14 cellular contexts compared by ENCODE assay signal in the genomic region with DNA sequence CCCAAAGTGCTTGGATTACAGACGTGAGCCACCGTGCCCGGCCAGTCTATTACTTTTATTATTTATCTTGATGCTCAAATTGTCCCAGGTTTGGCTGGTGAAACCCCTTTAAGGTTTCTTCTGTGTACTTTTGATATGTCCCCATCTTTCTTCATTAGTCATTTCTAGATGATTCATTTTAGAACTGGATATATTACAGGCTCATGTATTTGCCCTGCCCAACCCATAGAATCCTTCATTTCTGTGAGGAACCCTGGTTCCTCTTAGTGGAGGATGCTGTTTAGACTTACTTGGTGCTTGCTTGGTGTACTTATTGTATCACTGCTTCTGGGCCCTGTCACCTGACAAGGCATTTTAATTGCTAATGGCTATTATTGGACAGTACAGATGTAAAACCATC. TPM values are rescaled to one million over a fixed set of nuclear protein-coding genes. Genes with fewer than 3 reads are reported as not detected.
DNase-seq lines count a peak whose midpoint lies in the region; ATAC-seq, FAIRE-seq and TF ChIP-seq lines count a peak whose summit lies in the region.
"Had no signal": no experiment of that assay in that cellular context is flagged by ENCODE, and none has a peak within 500 bp of the region (broad histone marks: within the 10 kb centered on the region; RNA-seq: fewer than 3 reads in every experiment).

No MANE protein-coding gene starts in this region.

- H3K27ac Mint-ChIP-seq in CD4-positive, alpha-beta memory T cell, result peak overlapping the region; percentile 43 to 89 (median 65)
- H3K27ac Mint-ChIP-seq in activated T-helper 17 cell treated with anti-CD3 and anti-CD28 coated beads, Interleukin-2, amount 50 U/mL, for 72 hours, result peak overlapping the region; percentile 92
- H3K27ac Mint-ChIP-seq in naive thymus-derived CD8-positive, alpha-beta T cell, result peak overlapping the region in 8 of 10 donors; percentile 21 to 84 (median 71)

- peak; percentile 77 for ATAC-seq in activated T-helper 17 cell treated with anti-CD3 and anti-CD28 coated beads, Interleukin-2, amount 50 U/mL, for 72 hours (replicated peaks)
- ATAC-seq in naive thymus-derived CD8-positive, alpha-beta T cell, result no peak
- no peak for ATAC-seq in HG02588 (IDR thresholded peaks at IDR 0.05; ENCODE audit: unreplicated experiment)

- TF ChIP-seq POLR2A in GM12891 (IDR thresholded peaks at IDR 0.05; ENCODE audit: low read depth, low read length), result no peak

- intact Hi-C loops in CD4-positive, alpha-beta memory T cell (cut with micrococcal nuclease), result loop anchor here (5.0 kb wide), 1 partner anchor 129 kb away; the partner anchor contains the start of gene TRABD2A

- CTCF ChIA-PET in CD4-positive, alpha-beta memory T cell (lab: Charles Lee; ENCODE audit: partially characterized antibody), result interaction anchor here (0.8 to 3.3 kb wide), 3 partner anchors 10 to 85 kb away, joined by 4 to 12 read pairs (median 8); no protein-coding TSS in a partner anchor

- no peaks in the 10 kb centered on the region for H3K9me3 ChIP-seq in CD4-positive, alpha-beta memory T cell (ENCODE audit: control insufficient read depth in 1 of 2, low read length in 2 of 2)
- H3K9me3 ChIP-seq: right atrium auricular region, SJCRH30, suprapubic skin had no signal

- H3K4me3 ChIP-seq in CD4-positive, alpha-beta memory T cell (ENCODE audit: low read length in 2 of 2), result no peak overlapping the region
- H3K4me3 ChIP-seq: right atrium auricular region, SJCRH30, suprapubic skin had no signal

- H3K36me3 ChIP-seq in CD4-positive, alpha-beta memory T cell (ENCODE audit: insufficient read depth, low read length), result peaks cover 13% of the 10 kb centered on the region
- H3K36me3 ChIP-seq: suprapubic skin had no signal

- no peak for DNase-seq in CD4-positive, alpha-beta memory T cell
- DNase-seq in GM12891 (ENCODE audit: insufficient read length, low spot score) (no peak), kidney glomerular epithelial cell (lab: John Stamatoyannopoulos, UW) (no peak), MV-4-11 (lab: John Stamatoyannopoulos, UW) (no peak)
- no peak for DNase-seq in naive thymus-derived CD8-positive, alpha-beta T cell
- DNase-seq: foreskin fibroblast, NCI-H146, NCI-H446 had no signal

- H3K27me3 ChIP-seq in CD4-positive, alpha-beta memory T cell (ENCODE audit: insufficient read depth, low read length), result no peaks in the 10 kb centered on the region
- H3K27me3 ChIP-seq: right atrium auricular region, SJCRH30, suprapubic skin had no signal

- H3K4me1 Mint-ChIP-seq in CD4-positive, alpha-beta memory T cell, result peaks cover 56 to 83% (median 69%) of the 10 kb centered on the region in 4 donors
- H3K4me1 Mint-ChIP-seq in activated T-helper 17 cell treated with anti-CD3 and anti-CD28 coated beads, Interleukin-2, amount 50 U/mL, for 72 hours, result peaks cover 62% of the 10 kb centered on the region
- peaks cover 41 to 84% (median 79%) of the 10 kb centered on the region in 4 donors for H3K4me1 Mint-ChIP-seq in naive thymus-derived CD8-positive, alpha-beta T cell

- peaks cover 58% of the 10 kb centered on the region for H3K4me1 ChIP-seq in CD4-positive, alpha-beta memory T cell (ENCODE audit: insufficient read depth, low read length)
- H3K4me1 ChIP-seq: SJCRH30 had no signal

- H3K27me3 Mint-ChIP-seq in CD4-positive, alpha-beta memory T cell, result no peaks in the 10 kb centered on the region
- H3K27me3 Mint-ChIP-seq in activated T-helper 17 cell treated with anti-CD3 and anti-CD28 coated beads, Interleukin-2, amount 50 U/mL, for 72 hours, result no peaks in the 10 kb centered on the region
- H3K27me3 Mint-ChIP-seq in naive thymus-derived CD8-positive, alpha-beta T cell, result no peaks in the 10 kb centered on the region

- no peak overlapping the region for H3K27ac ChIP-seq in CD4-positive, alpha-beta memory T cell (ENCODE audit: low read depth, low read length)
- H3K27ac ChIP-seq: right atrium auricular region, SJCRH30, suprapubic skin had no signal

- peaks cover 20 to 22% of the 10 kb centered on the region in 2 donors for H3K36me3 Mint-ChIP-seq in CD4-positive, alpha-beta memory T cell
- peaks cover 72% of the 10 kb centered on the region for H3K36me3 Mint-ChIP-seq in activated T-helper 17 cell treated with anti-CD3 and anti-CD28 coated beads, Interleukin-2, amount 50 U/mL, for 72 hours (ENCODE audit: low read depth)
- peaks cover 5 to 30% (median 10%) of the 10 kb centered on the region in 3 donors for H3K36me3 Mint-ChIP-seq in naive thymus-derived CD8-positive, alpha-beta T cell

- H3K4me3 Mint-ChIP-seq in CD4-positive, alpha-beta memory T cell, result peak overlapping the region in 2 of 8 donors; percentile 7 to 21
- H3K4me3 Mint-ChIP-seq in activated T-helper 17 cell treated with anti-CD3 and anti-CD28 coated beads, Interleukin-2, amount 50 U/mL, for 72 hours, result peak overlapping the region; percentile 76
- H3K4me3 Mint-ChIP-seq in naive thymus-derived CD8-positive, alpha-beta T cell, result peak overlapping the region in 1 of 10 donors; percentile 8
- H3K4me3 Mint-ChIP-seq: neural crest cell had no signal

- FAIRE-seq in GM12891 (lab: Jason Lieb, UNC), result no peak

- H3K9me3 Mint-ChIP-seq in CD4-positive, alpha-beta memory T cell, result no peaks in the 10 kb centered on the region
- H3K9me3 Mint-ChIP-seq in activated T-helper 17 cell treated with anti-CD3 and anti-CD28 coated beads, Interleukin-2, amount 50 U/mL, for 72 hours, result peaks cover 4% of the 10 kb centered on the region
- H3K9me3 Mint-ChIP-seq in naive thymus-derived CD8-positive, alpha-beta T cell, result peaks cover 0 to 11% (median 0%) of the 10 kb centered on the region in 9 donors

- POLR2A ChIA-PET in CD4-positive, alpha-beta memory T cell (lab: Charles Lee; ENCODE audit: partially characterized antibody), result interaction anchor here (1.1 kb wide), 1 partner anchor 9 kb away, joined by 3 read pairs; no protein-coding TSS in a partner anchor
- POLR2A ChIA-PET in naive thymus-derived CD8-positive, alpha-beta T cell (lab: Charles Lee), result interaction anchor here (1.0 kb wide), 1 partner anchor 35 kb away, joined by 3 read pairs; no protein-coding TSS in a partner anchor

TF ChIP-seq in GM12891, 5 proteins besides CTCF, POLR2A, EP300 and RAD21:
- no peak for TF ChIP-seq POU2F2 (IDR thresholded peaks at IDR 0.05; ENCODE audit: low read depth, low read length)
- no peak for TF ChIP-seq TAF1 (IDR thresholded peaks at IDR 0.05; ENCODE audit: low read depth, low read length)
- no peak for TF ChIP-seq PAX5 (IDR thresholded peaks at IDR 0.05; ENCODE audit: insufficient read depth, low read length, severe bottlenecking)
- peak; percentile 28; the same call in 1 of the 2 replicates for TF ChIP-seq SPI1 (IDR thresholded peaks at IDR 0.05; ENCODE audit: low read depth, low read length)
- no peak for TF ChIP-seq POLR2AphosphoS5 (IDR thresholded peaks at IDR 0.05; ENCODE audit: low read depth, low read length)
TF ChIP-seq in GM12891: peak in this region for 1.

RNA-seq across cellular contexts. Expression of gene KCMF1, which starts 40.1 kb away (rescaled TPM):
- 10 to 100 TPM; 59.8 to 62.7 TPM for total RNA-seq in CD4-positive, alpha-beta memory T cell
- polyA plus RNA-seq in CD4-positive, alpha-beta memory T cell, result 10 to 100 TPM; 25.8 to 34.6 TPM
- polyA plus RNA-seq in GM12891 (2012; ENCODE audit: low read depth, missing spikeins), result 35.9 TPM
- 100 to 1,000 TPM in 1 of 2 donors, 10 to 100 TPM in 1; 77.3 to 108 TPM for total RNA-seq in activated T-helper 17 cell treated with anti-CD3 and anti-CD28 coated beads, Interleukin-2, amount 50 U/mL, for 72 hours
- 10 to 100 TPM; 69.0 to 74.8 TPM for total RNA-seq in naive thymus-derived CD8-positive, alpha-beta T cell
- 10 to 100 TPM; 13.3 to 30.2 (median 28.1) TPM for polyA plus RNA-seq in naive thymus-derived CD8-positive, alpha-beta T cell
